16 cellular contexts compared by ENCODE assay signal in the genomic region with DNA sequence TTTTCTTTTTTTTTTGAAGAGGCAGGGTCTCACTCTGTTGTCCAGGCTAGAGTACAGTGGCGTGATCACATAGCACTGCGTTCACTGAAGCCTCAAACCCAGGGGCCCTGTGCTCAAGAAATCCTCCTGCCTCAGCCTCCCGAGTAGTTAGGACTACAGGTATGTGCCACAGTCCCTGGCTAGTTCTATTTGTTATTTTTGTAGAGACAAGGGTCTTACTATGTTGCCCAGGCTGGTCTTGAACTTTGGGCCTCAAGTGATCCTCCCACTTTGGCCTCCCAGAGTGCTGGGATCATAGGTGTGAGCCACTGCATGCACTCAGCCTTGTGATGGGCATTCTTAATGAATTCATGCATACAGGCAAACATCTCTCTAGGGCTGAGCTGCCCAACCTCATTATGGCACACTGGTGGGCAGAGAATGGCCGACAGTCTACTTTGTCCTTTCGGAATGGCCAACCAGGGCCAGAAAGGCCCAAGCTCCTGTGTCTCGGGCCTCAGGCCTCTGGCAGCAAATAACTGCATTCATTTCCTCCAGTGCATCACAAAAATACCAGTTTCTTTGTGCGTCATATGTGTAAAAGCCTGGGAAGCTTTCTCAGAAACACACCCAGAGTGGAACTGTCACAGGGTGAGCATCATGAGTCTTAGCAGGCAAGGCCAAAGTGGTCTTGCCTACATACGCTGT. TPM values are rescaled to one million over a fixed set of nuclear protein-coding genes. Genes with fewer than 3 reads are reported as not detected.
DNase-seq lines count a peak whose midpoint lies in the region; ATAC-seq and TF ChIP-seq lines count a peak whose summit lies in the region.
"Had no signal": no experiment of that assay in that cellular context is flagged by ENCODE, and none has a peak within 500 bp of the region (broad histone marks: within the 10 kb centered on the region; RNA-seq: fewer than 3 reads in every experiment).

No MANE protein-coding gene starts in this region.

- no peaks in the 10 kb centered on the region for H3K27me3 ChIP-seq in PC-9 (ENCODE audit: insufficient read depth, low read depth)
- H3K27me3 ChIP-seq: SJCRH30, tibial nerve had no signal

- BruUV-seq in PC-9 (replicated peaks; lab: Mats Ljungman, UMichigan) = no TSS peak

- no peak overlapping the region for H3K4me3 ChIP-seq in HEK293 (ENCODE audit: low read depth, low read length)
- no peak overlapping the region for H3K4me3 ChIP-seq in PC-9
- H3K4me3 ChIP-seq: prostate gland, SJCRH30, tibial nerve had no signal

- peaks cover 73% of the 10 kb centered on the region for H3K4me1 Mint-ChIP-seq in activated T-cell treated with anti-CD3 and anti-CD28 coated beads, Interleukin-2, amount 50 U/mL, for 72 hours (ENCODE audit: low read depth)
- H3K4me1 Mint-ChIP-seq in activated T-cell treated with anti-CD3 and anti-CD28 coated beads, Interleukin-2, amount 50 U/mL, for 4 hours (ENCODE audit: low read depth) = peaks cover 82% of the 10 kb centered on the region
- peaks cover 20 to 24% of the 10 kb centered on the region in 2 donors for H3K4me1 Mint-ChIP-seq in effector memory CD8-positive, alpha-beta T cell (ENCODE audit: low read depth in 2 of 2)
- peaks cover 61% of the 10 kb centered on the region for H3K4me1 Mint-ChIP-seq in stimulated activated effector memory CD8-positive, alpha-beta T cell treated with anti-CD3 and anti-CD28 coated beads, Interleukin-12 subunit alpha, Interleukin-12 subunit beta, amount 100 ng/mL, for 72 hours

- DNase-seq in activated T-cell treated with anti-CD3 and anti-CD28 coated beads, Interleukin-2, amount 50 U/mL, for 72 hours = no peak
- DNase-seq in activated T-cell treated with anti-CD3 and anti-CD28 coated beads, Interleukin-2, amount 50 U/mL, for 4 hours = no peak
- DNase-seq in effector memory CD8-positive, alpha-beta T cell = no peak
- DNase-seq in stimulated activated effector memory CD8-positive, alpha-beta T cell treated with anti-CD3 and anti-CD28 coated beads, Interleukin-12 subunit alpha, Interleukin-12 subunit beta, amount 100 ng/mL, for 72 hours (ENCODE audit: low spot score in 2 of 2) = no peak
- DNase-seq in PC-9 = no peak
- DNase-seq: activated CD8-positive, alpha-beta memory T cell treated with anti-CD3 and anti-CD28 coated beads, Interleukin-2, amount 50 U/mL, for 4 hours; DND-41; NCI-H2171; NCI-H748 treated with DMSO at 0.1 percent for 48 hours; SJCRH30 had no signal

- H3K36me3 Mint-ChIP-seq in activated T-cell treated with anti-CD3 and anti-CD28 coated beads, Interleukin-2, amount 50 U/mL, for 72 hours (ENCODE audit: insufficient read depth in 2 of 2) = peaks cover 8 to 34% of the 10 kb centered on the region in 2 donors
- H3K36me3 Mint-ChIP-seq in activated T-cell treated with anti-CD3 and anti-CD28 coated beads, Interleukin-2, amount 50 U/mL, for 4 hours (ENCODE audit: insufficient read depth) = peaks cover 53% of the 10 kb centered on the region
- peaks cover 89% of the 10 kb centered on the region for H3K36me3 Mint-ChIP-seq in effector memory CD8-positive, alpha-beta T cell (ENCODE audit: insufficient read depth)
- peaks cover 100% of the 10 kb centered on the region for H3K36me3 Mint-ChIP-seq in stimulated activated effector memory CD8-positive, alpha-beta T cell treated with anti-CD3 and anti-CD28 coated beads, Interleukin-12 subunit alpha, Interleukin-12 subunit beta, amount 100 ng/mL, for 72 hours

- H3F3A ChIP-seq in PC-9 (ENCODE audit: insufficient read depth, low read depth) = no peaks in the 10 kb centered on the region

- intact Hi-C loops in PC-9 (cut with micrococcal nuclease; ENCODE audit: unreplicated experiment) = loop anchor here (5.0 kb wide), 1 partner anchor 92 kb away; a partner anchor contains a TSS

- no peaks in the 10 kb centered on the region for H3K4me1 ChIP-seq in HEK293 (ENCODE audit: control insufficient read depth, insufficient read depth, low read length)
- H3K4me1 ChIP-seq in PC-9 (replicated peaks; ENCODE audit: insufficient read depth) = no peaks in the 10 kb centered on the region
- H3K4me1 ChIP-seq: prostate gland, SJCRH30 had no signal

- H3K4me2 ChIP-seq in PC-9 = no peak overlapping the region

- H4K20me1 ChIP-seq in PC-9 (ENCODE audit: insufficient read depth) = no peaks in the 10 kb centered on the region

- no peaks in the 10 kb centered on the region for H3K79me2 ChIP-seq in PC-9 (ENCODE audit: low read depth)

- H2AFZ ChIP-seq in PC-9 = no peak overlapping the region

- POLR2A ChIA-PET in HEK293 (lab: Yijun Ruan, JAX) (no interaction called here), PC-9 (lab: Charles Lee; ENCODE audit: unreplicated experiment) (no interaction called here)

- H3K27ac Mint-ChIP-seq in activated T-cell treated with anti-CD3 and anti-CD28 coated beads, Interleukin-2, amount 50 U/mL, for 72 hours = peak overlapping the region; percentile 76
- H3K27ac Mint-ChIP-seq in effector memory CD8-positive, alpha-beta T cell = peak overlapping the region; percentile 28 to 89
- H3K27ac Mint-ChIP-seq in stimulated activated effector memory CD8-positive, alpha-beta T cell treated with anti-CD3 and anti-CD28 coated beads, Interleukin-12 subunit alpha, Interleukin-12 subunit beta, amount 100 ng/mL, for 72 hours = peak overlapping the region; percentile 87

- peaks cover 16 to 95% of the 10 kb centered on the region in 2 experiments for H3K36me3 ChIP-seq in HEK293 (ENCODE audit: control insufficient read depth in 2 of 2, insufficient read depth in 1 of 2, low read length in 2 of 2)
- H3K36me3 ChIP-seq in PC-9 (ENCODE audit: low read depth) = no peaks in the 10 kb centered on the region

- no peaks in the 10 kb centered on the region for H3K9me3 ChIP-seq in HEK293 (ENCODE audit: control insufficient read depth, insufficient read depth, low read depth, low read length)
- no peaks in the 10 kb centered on the region for H3K9me3 ChIP-seq in PC-9 (ENCODE audit: insufficient read depth, low read depth)
- H3K9me3 ChIP-seq: prostate gland, SJCRH30, tibial nerve had no signal

- H3K27me3 Mint-ChIP-seq in activated T-cell treated with anti-CD3 and anti-CD28 coated beads, Interleukin-2, amount 50 U/mL, for 72 hours (ENCODE audit: low read depth) = no peaks in the 10 kb centered on the region
- no peaks in the 10 kb centered on the region for H3K27me3 Mint-ChIP-seq in activated T-cell treated with anti-CD3 and anti-CD28 coated beads, Interleukin-2, amount 50 U/mL, for 4 hours (ENCODE audit: low read depth)
- H3K27me3 Mint-ChIP-seq in effector memory CD8-positive, alpha-beta T cell = no peaks in the 10 kb centered on the region

- no peaks in the 10 kb centered on the region for H3K9me2 ChIP-seq in PC-9 (ENCODE audit: insufficient read depth)

- CTCF ChIA-PET in HEK293 (lab: Yijun Ruan, JAX) (interaction anchor here (0.7 to 11.0 kb wide), 7 partner anchors 15 to 987 kb away, joined by 3 to 278 read pairs (median 5); no protein-coding TSS in a partner anchor), PC-9 (lab: Charles Lee) (interaction anchor here (0.6 to 1.1 kb wide), 2 partner anchors 329 to 619 kb away, joined by 3 read pairs; no protein-coding TSS in a partner anchor)

- no peak for ATAC-seq in activated T-cell treated with anti-CD3 and anti-CD28 coated beads, Interleukin-2, amount 50 U/mL, for 72 hours (replicated peaks in 1 of 2)
- no peak for ATAC-seq in activated T-cell treated with anti-CD3 and anti-CD28 coated beads, Interleukin-2, amount 50 U/mL, for 4 hours
- no peak for ATAC-seq in effector memory CD8-positive, alpha-beta T cell (replicated peaks)
- no peak for ATAC-seq in stimulated activated effector memory CD8-positive, alpha-beta T cell treated with anti-CD3 and anti-CD28 coated beads, Interleukin-12 subunit alpha, Interleukin-12 subunit beta, amount 100 ng/mL, for 72 hours
- no peak for ATAC-seq in HG02885 (IDR thresholded peaks at IDR 0.05; ENCODE audit: poor library complexity, unreplicated experiment)
- no peak for ATAC-seq in HG02759 (IDR thresholded peaks at IDR 0.05; ENCODE audit: unreplicated experiment)
- ATAC-seq: PC-3 had no signal

- no peak overlapping the region for H3K4me3 Mint-ChIP-seq in activated T-cell treated with anti-CD3 and anti-CD28 coated beads, Interleukin-2, amount 50 U/mL, for 72 hours
- no peak overlapping the region for H3K4me3 Mint-ChIP-seq in activated T-cell treated with anti-CD3 and anti-CD28 coated beads, Interleukin-2, amount 50 U/mL, for 4 hours
- no peak overlapping the region for H3K4me3 Mint-ChIP-seq in effector memory CD8-positive, alpha-beta T cell
- no peak overlapping the region for H3K4me3 Mint-ChIP-seq in stimulated activated effector memory CD8-positive, alpha-beta T cell treated with anti-CD3 and anti-CD28 coated beads, Interleukin-12 subunit alpha, Interleukin-12 subunit beta, amount 100 ng/mL, for 72 hours

- no peak overlapping the region for H3K27ac ChIP-seq in HEK293 (ENCODE audit: extremely low read depth, low read depth, low read length)
- no peak overlapping the region for H3K27ac ChIP-seq in PC-9
- H3K27ac ChIP-seq: prostate gland, SJCRH30, tibial nerve had no signal

- H3K9me3 Mint-ChIP-seq in activated T-cell treated with anti-CD3 and anti-CD28 coated beads, Interleukin-2, amount 50 U/mL, for 72 hours = no peaks in the 10 kb centered on the region
- H3K9me3 Mint-ChIP-seq in activated T-cell treated with anti-CD3 and anti-CD28 coated beads, Interleukin-2, amount 50 U/mL, for 4 hours = no peaks in the 10 kb centered on the region
- H3K9me3 Mint-ChIP-seq in effector memory CD8-positive, alpha-beta T cell = no peaks in the 10 kb centered on the region
- no peaks in the 10 kb centered on the region for H3K9me3 Mint-ChIP-seq in stimulated activated effector memory CD8-positive, alpha-beta T cell treated with anti-CD3 and anti-CD28 coated beads, Interleukin-12 subunit alpha, Interleukin-12 subunit beta, amount 100 ng/mL, for 72 hours

- TF ChIP-seq CTCF in HEK293 (tag by site-specific recombination; IDR thresholded peaks at IDR 0.05) (no peak), PC-9 (conservative IDR thresholded peaks at IDR 0.05) (no peak)

TF ChIP-seq in HEK293, 187 proteins besides CTCF, POLR2A, EP300 and RAD21 (continues in another document):
- no peak for TF ChIP-seq ZNF335 (tag by site-specific recombination; conservative IDR thresholded peaks at IDR 0.05)

RNA-seq across cellular contexts. Expression of a gene that starts 27.2 kb away (rescaled TPM):
- 100 to 1,000 TPM; 127 to 171 TPM for total RNA-seq in activated T-cell treated with anti-CD3 and anti-CD28 coated beads, Interleukin-2, amount 50 U/mL, for 72 hours
- 100 to 1,000 TPM; 102 to 156 (median 128) TPM for total RNA-seq in activated T-cell treated with anti-CD3 and anti-CD28 coated beads, Interleukin-2, amount 50 U/mL, for 4 hours
- total RNA-seq in PC-9 (2021) = 18.0 and 22.4 TPM in 2 replicates

RNA-seq across cellular contexts. Expression of a gene that starts 49.5 kb away (rescaled TPM):
- 100 to 1,000 TPM; 358 to 420 TPM for total RNA-seq in activated T-cell treated with anti-CD3 and anti-CD28 coated beads, Interleukin-2, amount 50 U/mL, for 72 hours
- total RNA-seq in activated T-cell treated with anti-CD3 and anti-CD28 coated beads, Interleukin-2, amount 50 U/mL, for 4 hours = 100 to 1,000 TPM; 199 to 329 (median 211) TPM
- total RNA-seq in PC-9 (2021) = 122 and 124 TPM in 2 replicates
